23 cellular contexts compared by ENCODE assay signal in the genomic region with DNA sequence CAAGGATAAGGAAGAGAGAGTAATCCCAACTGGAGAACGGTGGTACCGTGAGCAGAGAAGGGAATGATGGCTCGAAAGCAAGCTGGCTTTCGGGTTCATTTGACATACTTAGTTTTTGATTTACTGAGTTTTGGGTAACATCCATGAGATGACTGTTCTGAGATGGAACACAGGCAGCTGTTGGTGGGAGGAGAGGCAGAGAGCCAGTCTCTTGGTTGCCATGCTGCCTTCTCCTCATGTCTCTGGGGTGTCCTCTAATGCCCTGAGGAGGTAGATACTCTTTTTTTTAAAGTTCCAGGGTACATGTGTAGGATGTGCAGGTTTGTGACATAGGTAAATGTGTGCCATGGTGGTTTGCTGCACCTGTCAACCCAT.
"Had no signal": no experiment of that assay in that cellular context is flagged by ENCODE, and none has a peak within 500 bp of the region (broad histone marks: within the 10 kb centered on the region; RNA-seq: fewer than 3 reads in every experiment).

No MANE protein-coding gene starts in this region.

- FAIRE-seq: HepG2, K562, RCC 7860 had no signal

- ATAC-seq: HepG2, K562 had no signal

- H3K4me3 ChIP-seq: K562, SJSA1, SK-N-MC had no signal

- H3K27me3 ChIP-seq: SJSA1 had no signal

- H3K36me3 ChIP-seq: SJSA1 had no signal

- H3K4me2 ChIP-seq: KMS-11 had no signal

- DNase-seq: Kasumi-1, MM.1S, NCI-H1092 treated with DMSO at 0.1 percent for 48 hours, NCI-H1436, NCI-H187, NCI-H2029, NCI-H2081 treated with DMSO at 0.1 percent for 48 hours, NCI-H2171, NCI-H226, NCI-H446, NCI-H510A, NCI-H524 treated with DMSO at 0.1 percent for 48 hours, NCI-H69, NCI-H774, Right ventricle myocardium superior, RPMI8226, SIG-M5 had no signal

- H3K9me3 ChIP-seq: SJSA1 had no signal

- H3K27ac ChIP-seq: KMS-11, SJSA1, SK-N-MC had no signal

- H3K9ac ChIP-seq: KMS-11 had no signal
